Comparison of ENCODE assay signal across 30 cellular contexts in the genomic region with DNA sequence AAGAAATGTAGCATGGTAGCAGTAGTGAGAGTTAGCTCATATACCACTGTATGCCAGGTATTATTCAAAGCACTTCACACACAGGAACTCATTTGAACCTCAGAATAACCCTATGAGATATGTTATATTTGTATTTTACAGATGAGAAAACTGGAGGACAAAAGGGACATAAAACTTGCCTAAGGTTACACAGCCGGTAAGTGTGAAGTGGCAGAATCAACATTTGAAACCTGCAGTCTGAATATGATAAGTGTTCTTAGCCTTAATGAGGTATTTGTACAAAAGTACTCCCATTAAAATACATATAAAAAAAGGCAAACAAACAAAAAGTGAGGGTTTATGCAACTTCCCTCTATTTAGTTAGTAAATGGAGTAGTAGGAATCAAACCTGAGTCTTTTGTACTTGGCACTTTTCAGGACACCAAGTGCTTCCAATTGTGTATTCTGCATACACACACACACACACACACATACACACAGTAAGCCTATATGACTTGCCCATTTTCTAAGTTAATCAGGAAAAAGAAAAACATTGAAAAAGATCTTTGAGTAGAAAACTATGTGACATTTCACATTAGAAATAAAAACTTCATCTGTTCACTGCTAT.
"Had no signal": no experiment of that assay in that cellular context is flagged by ENCODE, and none has a peak within 500 bp of the region (broad histone marks: within the 10 kb centered on the region; RNA-seq: fewer than 3 reads in every experiment).

No MANE protein-coding gene starts in this region.

- DNase-seq: activated CD4-positive, alpha-beta T cell treated with anti-CD3 and anti-CD28 coated beads for 48 hours; activated CD4-positive, alpha-beta T cell treated with anti-CD3 and anti-CD28 coated beads, Interleukin-2, amount 50 U/mL, for 48 hours; activated CD8-positive, alpha-beta memory T cell treated with anti-CD3 and anti-CD28 coated beads for 24 hours; activated effector memory CD4-positive, alpha-beta T cell treated with anti-CD3 and anti-CD28 coated beads, Interleukin-2, amount 50 U/mL, for 16 hours; activated naive CD4-positive, alpha-beta T cell treated with anti-CD3 and anti-CD28 coated beads for 36 hours; activated naive CD8-positive, alpha-beta T cell treated with anti-CD3 and anti-CD28 coated beads for 36 hours; adrenal gland; aorta; body of pancreas; cerebellar nuclear complex; colonic mucosa; dorsolateral prefrontal cortex; effector memory CD8-positive, alpha-beta T cell; erythroblast; gastrocnemius medialis; glutamatergic neuron; left ventricle myocardium inferior; mammary epithelial cell; right lobe of liver; stimulated activated CD4-positive, alpha-beta T cell treated with anti-CD3 and anti-CD28 coated beads, Interleukin-12 subunit alpha, Interleukin-12 subunit beta, amount 100 ng/mL, for 4 hours; stimulated activated CD4-positive, alpha-beta T cell treated with anti-CD3 and anti-CD28 coated beads, Interleukin-4, amount 100 ng/mL, for 1 hour; stimulated activated naive CD8-positive, alpha-beta T cell treated with anti-CD3 and anti-CD28 coated beads, Interleukin-15, Interleukin-2, amounts not matched to agents 100 U/mL and 50 U/mL, for 24 hours; T1000; testis; transverse colon; uterus; WERI-Rb-1 had no signal

- H3K4me3 Mint-ChIP-seq: activated naive CD4-positive, alpha-beta T cell treated with anti-CD3 and anti-CD28 coated beads for 36 hours; activated naive CD8-positive, alpha-beta T cell treated with anti-CD3 and anti-CD28 coated beads for 36 hours; effector memory CD8-positive, alpha-beta T cell; nephron had no signal

- ATAC-seq: activated CD4-positive, CD25-positive, alpha-beta regulatory T cell treated with anti-CD3 and anti-CD28 coated beads, Interleukin-2, amount 50 U/mL, for 24 hours; body of pancreas; effector memory CD8-positive, alpha-beta T cell; gastrocnemius medialis; right lobe of liver; stimulated activated naive CD8-positive, alpha-beta T cell treated with anti-CD3 and anti-CD28 coated beads, Interleukin-15, Interleukin-2, amounts not matched to agents 100 U/mL and 50 U/mL, for 24 hours had no signal

- H3K36me3 ChIP-seq: adrenal gland, cardiac muscle cell, colonic mucosa, gastrocnemius medialis, left ventricle myocardium inferior, right lobe of liver, transverse colon, uterus, WERI-Rb-1 had no signal

- H3K4me1 ChIP-seq: adrenal gland, body of pancreas, colonic mucosa, gastrocnemius medialis, left ventricle myocardium inferior, right lobe of liver, testis, transverse colon, uterus had no signal

- H3K27me3 ChIP-seq: adrenal gland, body of pancreas, cardiac muscle cell, colonic mucosa, dorsolateral prefrontal cortex, gastrocnemius medialis, right lobe of liver, testis, transverse colon, uterus had no signal

- H3K9me3 ChIP-seq: adrenal gland, body of pancreas, colonic mucosa, gastrocnemius medialis, right lobe of liver, testis, transverse colon, uterus had no signal

- H3K27me3 Mint-ChIP-seq: activated naive CD8-positive, alpha-beta T cell treated with anti-CD3 and anti-CD28 coated beads for 36 hours; effector memory CD8-positive, alpha-beta T cell had no signal

- H3K27ac ChIP-seq: adrenal gland, body of pancreas, cardiac muscle cell, colonic mucosa, dorsolateral prefrontal cortex, gastrocnemius medialis, left ventricle myocardium inferior, right lobe of liver, testis, transverse colon, uterus, WERI-Rb-1 had no signal

- H3K4me1 Mint-ChIP-seq: activated naive CD8-positive, alpha-beta T cell treated with anti-CD3 and anti-CD28 coated beads for 36 hours; nephron had no signal

- H3K36me3 Mint-ChIP-seq: activated naive CD8-positive, alpha-beta T cell treated with anti-CD3 and anti-CD28 coated beads for 36 hours had no signal

- H3K27ac Mint-ChIP-seq: activated naive CD4-positive, alpha-beta T cell treated with anti-CD3 and anti-CD28 coated beads for 36 hours; activated naive CD8-positive, alpha-beta T cell treated with anti-CD3 and anti-CD28 coated beads for 36 hours; effector memory CD8-positive, alpha-beta T cell; nephron had no signal

- H3K4me3 ChIP-seq: adrenal gland, body of pancreas, cardiac muscle cell, colonic mucosa, dorsolateral prefrontal cortex, gastrocnemius medialis, left ventricle myocardium inferior, right lobe of liver, testis, transverse colon, uterus had no signal
